Comparison of ENCODE assay signal across 18 cellular contexts in genomic region chr15:90178468-90179435, GRCh38.
DNase-seq lines count a peak whose midpoint lies in the region; ATAC-seq lines count a peak whose summit lies in the region.
"Had no signal": no experiment of that assay in that cellular context is flagged by ENCODE, and none has a peak within 500 bp of the region (broad histone marks: within the 10 kb centered on the region; RNA-seq: fewer than 3 reads in every experiment).

No MANE protein-coding gene starts in this region.

- peaks cover 14% of the 10 kb centered on the region for H3K4me1 Mint-ChIP-seq in T-helper 2 cell treated with Interferon-gamma antibody and Interleukin-4, amounts not matched to agents 5 μg/mL and 100 μg/mL, for 36 hours (ENCODE audit: low read depth)
- H3K4me1 Mint-ChIP-seq in stimulated activated naive B cell treated with anti-CD40 and anti-IgM and Interleukin-4, amounts not matched to agents 10 μg/mL and 1 μg/mL and 100 μg/mL, for 72 hours, result peaks cover 23 to 67% of the 10 kb centered on the region in 2 donors

- peak overlapping the region; percentile 5 for H3K4me3 Mint-ChIP-seq in T-helper 2 cell treated with Interferon-gamma antibody and Interleukin-4, amounts not matched to agents 5 μg/mL and 100 μg/mL, for 36 hours
- H3K4me3 Mint-ChIP-seq in stimulated activated naive B cell treated with anti-CD40 and anti-IgM and Interleukin-4, amounts not matched to agents 10 μg/mL and 1 μg/mL and 100 μg/mL, for 72 hours, result peak overlapping the region; percentile 2 to 40
- H3K4me3 Mint-ChIP-seq: natural killer cell had no signal

- H3K36me3 Mint-ChIP-seq in T-helper 2 cell treated with Interferon-gamma antibody and Interleukin-4, amounts not matched to agents 5 μg/mL and 100 μg/mL, for 36 hours (ENCODE audit: low read depth), result no peaks in the 10 kb centered on the region
- no peaks in the 10 kb centered on the region for H3K36me3 Mint-ChIP-seq in stimulated activated naive B cell treated with anti-CD40 and anti-IgM and Interleukin-4, amounts not matched to agents 10 μg/mL and 1 μg/mL and 100 μg/mL, for 72 hours
- H3K36me3 Mint-ChIP-seq: natural killer cell had no signal

- DNase-seq in SIG-M5 treated with dmso at 0.1 percent for 504 hours (lab: John Stamatoyannopoulos, UW; ENCODE audit: unreplicated experiment) (peak; percentile 22), SIG-M5 (lab: John Stamatoyannopoulos, UW) (no peak), dedifferentiated amniotic fluid mesenchymal stem cell (ENCODE audit: extremely low spot score) (no peak)
- DNase-seq in T-helper 2 cell treated with Interferon-gamma antibody and Interleukin-4, amounts not matched to agents 5 μg/mL and 100 μg/mL, for 36 hours (ENCODE audit: low spot score), result no peak
- peak; percentile 20 for DNase-seq in stimulated activated naive B cell treated with anti-CD40 and anti-IgM and Interleukin-4, amounts not matched to agents 10 μg/mL and 1 μg/mL and 100 μg/mL, for 72 hours
- DNase-seq in stimulated activated naive CD4-positive, alpha-beta T cell (lab: John Stamatoyannopoulos, UW), result no peak
- no peak for DNase-seq in stimulated activated CD4-positive, alpha-beta T cell treated with anti-CD3 and anti-CD28 coated beads, Interleukin-4, amount 100 ng/mL, for 24 hours
- DNase-seq: activated CD4-positive, alpha-beta T cell treated with anti-CD3 and anti-CD28 coated beads, Interleukin-2, amount 50 U/mL, for 4 hours; activated effector memory CD4-positive, alpha-beta T cell treated with anti-CD3 and anti-CD28 coated beads, Interleukin-2, amount 50 U/mL, for 16 hours; GF-D8; hypothalamus; left ventricle myocardium inferior; natural killer cell; NCI-H1436 treated with DMSO at 0.1 percent for 48 hours; NCI-H526 treated with DMSO at 0.1 percent for 48 hours; right cardiac atrium; stimulated activated CD4-positive, alpha-beta T cell treated with anti-CD3 and anti-CD28 coated beads, Interleukin-2, amount 100 ng/mL, for 48 hours had no signal

- no peak overlapping the region for H3K27ac Mint-ChIP-seq in T-helper 2 cell treated with Interferon-gamma antibody and Interleukin-4, amounts not matched to agents 5 μg/mL and 100 μg/mL, for 36 hours
- H3K27ac Mint-ChIP-seq in stimulated activated naive B cell treated with anti-CD40 and anti-IgM and Interleukin-4, amounts not matched to agents 10 μg/mL and 1 μg/mL and 100 μg/mL, for 72 hours, result peak overlapping the region; percentile 70
- H3K27ac Mint-ChIP-seq: natural killer cell had no signal

- H3K9me3 Mint-ChIP-seq in T-helper 2 cell treated with Interferon-gamma antibody and Interleukin-4, amounts not matched to agents 5 μg/mL and 100 μg/mL, for 36 hours, result no peaks in the 10 kb centered on the region
- H3K9me3 Mint-ChIP-seq in stimulated activated naive B cell treated with anti-CD40 and anti-IgM and Interleukin-4, amounts not matched to agents 10 μg/mL and 1 μg/mL and 100 μg/mL, for 72 hours, result no peaks in the 10 kb centered on the region
- H3K9me3 Mint-ChIP-seq: natural killer cell had no signal

- ATAC-seq in HG03066 (IDR thresholded peaks at IDR 0.05; ENCODE audit: low read depth, unreplicated experiment), result peak; percentile 88
- peak; percentile 79 to 87 for ATAC-seq in stimulated activated naive B cell treated with anti-CD40 and anti-IgM and Interleukin-4, amounts not matched to agents 10 μg/mL and 1 μg/mL and 100 μg/mL, for 72 hours (replicated peaks)
- ATAC-seq: natural killer cell, right cardiac atrium had no signal

- peaks cover 7% of the 10 kb centered on the region for H3K27me3 Mint-ChIP-seq in T-helper 2 cell treated with Interferon-gamma antibody and Interleukin-4, amounts not matched to agents 5 μg/mL and 100 μg/mL, for 36 hours (ENCODE audit: low read depth)
- no peaks in the 10 kb centered on the region for H3K27me3 Mint-ChIP-seq in stimulated activated naive B cell treated with anti-CD40 and anti-IgM and Interleukin-4, amounts not matched to agents 10 μg/mL and 1 μg/mL and 100 μg/mL, for 72 hours

Comparison
In these comparisons a context has a peak if more than half of its experiments do, and no peak if none do; other contexts are left out.
1. DNase-seq: peak in SIG-M5 treated with dmso at 0.1 percent for 504 hours (single experiment) and stimulated activated naive B cell treated with anti-CD40 and anti-IgM and Interleukin-4, amounts not matched to agents 10 μg/mL and 1 μg/mL and 100 μg/mL, for 72 hours (single experiment); none in SIG-M5 (single experiment), T-helper 2 cell treated with Interferon-gamma antibody and Interleukin-4, amounts not matched to agents 5 μg/mL and 100 μg/mL, for 36 hours (single experiment), stimulated activated naive CD4-positive, alpha-beta T cell (0 of 6), stimulated activated CD4-positive, alpha-beta T cell treated with anti-CD3 and anti-CD28 coated beads, Interleukin-4, amount 100 ng/mL, for 24 hours (single experiment) and dedifferentiated amniotic fluid mesenchymal stem cell (single experiment).